In the genomic region with DNA sequence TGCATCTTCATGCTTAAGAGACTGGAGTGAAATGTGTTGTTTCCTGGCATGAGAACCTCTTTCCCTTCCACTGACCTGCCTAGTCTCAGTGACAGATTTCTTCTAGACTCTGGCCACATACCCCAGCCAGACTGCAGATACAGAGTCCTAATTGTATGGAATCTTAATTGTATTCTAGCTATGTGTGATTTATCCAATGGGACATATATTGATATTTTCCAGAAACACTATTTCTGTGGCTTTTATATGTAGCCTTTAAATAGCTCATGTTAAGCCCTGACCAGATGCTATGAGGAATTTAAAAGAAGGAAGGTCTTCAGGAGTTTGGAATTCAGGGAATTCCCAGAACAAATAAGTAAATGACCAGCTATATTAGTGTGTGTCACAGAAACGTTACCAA, we compare ENCODE assay signal across 1 cellular context.
A peak's percentile ranks its signal among the peaks of the same experiment; 100 is the strongest.
TF ChIP-seq lines count a peak whose summit lies in the region.

No MANE protein-coding gene starts in this region.

TF ChIP-seq in SK-N-SH treated with all-trans-retinoic acid at 6 μM for 48 hours, 23 proteins besides CTCF, POLR2A, EP300 and RAD21 (continued from another document):
- TF ChIP-seq, protein P1, sequence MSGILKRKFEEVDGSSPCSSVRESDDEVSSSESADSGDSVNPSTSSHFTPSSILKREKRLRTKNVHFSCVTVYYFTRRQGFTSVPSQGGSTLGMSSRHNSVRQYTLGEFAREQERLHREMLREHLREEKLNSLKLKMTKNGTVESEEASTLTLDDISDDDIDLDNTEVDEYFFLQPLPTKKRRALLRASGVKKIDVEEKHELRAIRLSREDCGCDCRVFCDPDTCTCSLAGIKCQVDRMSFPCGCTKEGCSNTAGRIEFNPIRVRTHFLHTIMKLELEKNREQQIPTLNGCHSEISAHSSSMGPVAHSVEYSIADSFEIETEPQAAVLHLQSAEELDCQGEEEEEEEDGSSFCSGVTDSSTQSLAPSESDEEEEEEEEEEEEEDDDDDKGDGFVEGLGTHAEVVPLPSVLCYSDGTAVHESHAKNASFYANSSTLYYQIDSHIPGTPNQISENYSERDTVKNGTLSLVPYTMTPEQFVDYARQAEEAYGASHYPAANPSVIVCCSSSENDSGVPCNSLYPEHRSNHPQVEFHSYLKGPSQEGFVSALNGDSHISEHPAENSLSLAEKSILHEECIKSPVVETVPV (CRISPR knock-in tag; IDR thresholded peaks at IDR 0.05) = 0 out of 2 replicates have a peak, but pooled peaks have one; percentile 35
- TF ChIP-seq, protein P2, sequence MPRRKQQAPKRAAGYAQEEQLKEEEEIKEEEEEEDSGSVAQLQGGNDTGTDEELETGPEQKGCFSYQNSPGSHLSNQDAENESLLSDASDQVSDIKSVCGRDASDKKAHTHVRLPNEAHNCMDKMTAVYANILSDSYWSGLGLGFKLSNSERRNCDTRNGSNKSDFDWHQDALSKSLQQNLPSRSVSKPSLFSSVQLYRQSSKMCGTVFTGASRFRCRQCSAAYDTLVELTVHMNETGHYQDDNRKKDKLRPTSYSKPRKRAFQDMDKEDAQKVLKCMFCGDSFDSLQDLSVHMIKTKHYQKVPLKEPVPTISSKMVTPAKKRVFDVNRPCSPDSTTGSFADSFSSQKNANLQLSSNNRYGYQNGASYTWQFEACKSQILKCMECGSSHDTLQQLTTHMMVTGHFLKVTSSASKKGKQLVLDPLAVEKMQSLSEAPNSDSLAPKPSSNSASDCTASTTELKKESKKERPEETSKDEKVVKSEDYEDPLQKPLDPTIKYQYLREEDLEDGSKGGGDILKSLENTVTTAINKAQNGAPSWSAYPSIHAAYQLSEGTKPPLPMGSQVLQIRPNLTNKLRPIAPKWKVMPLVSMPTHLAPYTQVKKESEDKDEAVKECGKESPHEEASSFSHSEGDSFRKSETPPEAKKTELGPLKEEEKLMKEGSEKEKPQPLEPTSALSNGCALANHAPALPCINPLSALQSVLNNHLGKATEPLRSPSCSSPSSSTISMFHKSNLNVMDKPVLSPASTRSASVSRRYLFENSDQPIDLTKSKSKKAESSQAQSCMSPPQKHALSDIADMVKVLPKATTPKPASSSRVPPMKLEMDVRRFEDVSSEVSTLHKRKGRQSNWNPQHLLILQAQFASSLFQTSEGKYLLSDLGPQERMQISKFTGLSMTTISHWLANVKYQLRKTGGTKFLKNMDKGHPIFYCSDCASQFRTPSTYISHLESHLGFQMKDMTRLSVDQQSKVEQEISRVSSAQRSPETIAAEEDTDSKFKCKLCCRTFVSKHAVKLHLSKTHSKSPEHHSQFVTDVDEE (CRISPR knock-in tag; IDR thresholded peaks at IDR 0.05) = peak; percentile 78
- TF ChIP-seq ZNF8 (CRISPR knock-in tag; IDR thresholded peaks at IDR 0.05) (no peak), ZFP3 (CRISPR knock-in tag; IDR thresholded peaks at IDR 0.05) (no peak), ISL1 (CRISPR knock-in tag; IDR thresholded peaks at IDR 0.05) (peak; percentile 97), TOX (CRISPR knock-in tag; IDR thresholded peaks at IDR 0.05; ENCODE audit: borderline replicate concordance) (peak; percentile 57; the same call in 1 of the 2 replicates), SNAI2 (CRISPR knock-in tag; IDR thresholded peaks at IDR 0.05) (0 out of 2 replicates have a peak, but pooled peaks have one; percentile 54), ARNTL (CRISPR knock-in tag; IDR thresholded peaks at IDR 0.05; ENCODE audit: borderline replicate concordance, low read depth) (no peak), TCF4 (CRISPR knock-in tag; IDR thresholded peaks at IDR 0.05; ENCODE audit: borderline replicate concordance) (peak; percentile 74), ZNF565 (CRISPR knock-in tag; conservative IDR thresholded peaks at IDR 0.05; ENCODE audit: low read depth) (no peak), ZNF70 (CRISPR knock-in tag; IDR thresholded peaks at IDR 0.05) (no peak), RARB (CRISPR knock-in tag; IDR thresholded peaks at IDR 0.05) (no peak), GLIS3 (CRISPR knock-in tag; IDR thresholded peaks at IDR 0.05) (0 out of 2 replicates have a peak, but pooled peaks have one; percentile 70)
- TF ChIP-seq, protein P3, sequence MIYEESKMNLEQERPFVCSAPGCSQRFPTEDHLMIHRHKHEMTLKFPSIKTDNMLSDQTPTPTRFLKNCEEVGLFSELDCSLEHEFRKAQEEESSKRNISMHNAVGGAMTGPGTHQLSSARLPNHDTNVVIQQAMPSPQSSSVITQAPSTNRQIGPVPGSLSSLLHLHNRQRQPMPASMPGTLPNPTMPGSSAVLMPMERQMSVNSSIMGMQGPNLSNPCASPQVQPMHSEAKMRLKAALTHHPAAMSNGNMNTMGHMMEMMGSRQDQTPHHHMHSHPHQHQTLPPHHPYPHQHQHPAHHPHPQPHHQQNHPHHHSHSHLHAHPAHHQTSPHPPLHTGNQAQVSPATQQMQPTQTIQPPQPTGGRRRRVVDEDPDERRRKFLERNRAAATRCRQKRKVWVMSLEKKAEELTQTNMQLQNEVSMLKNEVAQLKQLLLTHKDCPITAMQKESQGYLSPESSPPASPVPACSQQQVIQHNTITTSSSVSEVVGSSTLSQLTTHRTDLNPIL (CRISPR knock-in tag; IDR thresholded peaks at IDR 0.05; ENCODE audit: low read depth) = peak; percentile 79; the same call in 1 of the 2 replicates
